ENCODE assay signal across 12 cellular contexts in the genomic region with DNA sequence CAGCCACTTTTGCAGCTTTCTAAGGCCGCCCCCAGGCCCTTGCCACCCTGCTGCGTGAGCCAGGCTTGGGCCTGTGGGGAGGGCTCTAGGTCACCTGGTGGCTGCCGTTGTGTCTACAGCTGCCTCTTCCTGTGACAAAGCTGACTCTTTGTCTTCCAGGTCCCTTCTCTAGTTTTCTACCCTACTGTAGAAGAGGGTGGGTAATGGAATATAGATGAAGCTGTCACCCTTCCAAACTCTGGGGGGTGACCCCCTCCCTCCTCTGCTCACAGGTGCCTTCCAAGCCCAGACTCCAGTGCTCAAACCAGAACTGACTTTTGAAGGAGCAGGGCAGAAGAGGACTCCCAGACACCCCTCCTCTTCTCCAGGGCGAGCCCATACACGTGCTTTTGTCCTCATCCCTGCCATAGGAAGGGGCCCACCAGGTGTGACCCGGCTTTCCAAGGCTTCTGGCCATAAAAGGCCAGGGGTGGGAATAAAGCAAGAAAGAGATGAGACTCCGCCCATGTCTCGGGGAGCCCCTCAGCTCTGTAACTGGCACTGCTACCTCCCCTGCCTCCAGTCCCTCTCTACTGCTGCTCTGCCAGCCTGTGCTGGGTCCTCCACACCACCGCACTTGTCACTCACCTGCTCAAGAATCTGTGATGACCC. TPM values are rescaled to one million over a fixed set of nuclear protein-coding genes. Genes with fewer than 3 reads are reported as not detected.
DNase-seq lines count a peak whose midpoint lies in the region; ATAC-seq, FAIRE-seq and TF ChIP-seq lines count a peak whose summit lies in the region.
"Had no signal": no experiment of that assay in that cellular context is flagged by ENCODE, and none has a peak within 500 bp of the region (broad histone marks: within the 10 kb centered on the region; RNA-seq: fewer than 3 reads in every experiment).

No MANE protein-coding gene starts in this region.

- 47% methylated on average over 9 of the region's 9 CpGs for WGBS in GM12878 (ENCODE audit: insufficient coverage, insufficient replicate concordance, low lambda C conversion rate, missing lambda C conversion rate)

- CTCF ChIA-PET in GM12878 (lab: Yijun Ruan, JAX), result interaction anchor here (0.6 to 1.0 kb wide), 4 partner anchors 9 to 186 kb away, joined by 3 to 4 read pairs (median 3); no protein-coding TSS in a partner anchor

- no peaks in the 10 kb centered on the region; the same call in 2 of the 3 replicates for H3K9me3 ChIP-seq in GM12878 (replicated peaks; ENCODE audit: control insufficient read depth, insufficient read depth, low read length)
- H3K9me3 ChIP-seq in osteoblast (ENCODE audit: low read depth, low read length), result no peaks in the 10 kb centered on the region
- H3K9me3 ChIP-seq in MG63, result no peaks in the 10 kb centered on the region

- H3K36me3 ChIP-seq in GM12878 (ENCODE audit: control insufficient read depth in 2 of 2, insufficient read depth in 2 of 2, low read length in 1 of 2), result no peaks in the 10 kb centered on the region; a peak in 1 of 4 replicates
- peaks cover 10% of the 10 kb centered on the region for H3K36me3 ChIP-seq in osteoblast (ENCODE audit: insufficient read depth, low read length)
- H3K36me3 ChIP-seq in MG63, result peaks cover 20% of the 10 kb centered on the region

- POLR2A ChIA-PET in GM12878 (lab: Charles Lee), result no interaction called here

- DNase-seq in NCI-H748 (lab: John Stamatoyannopoulos, UW; ENCODE audit: unreplicated experiment) (peak; percentile 12), NCI-H748 treated with DMSO at 0.1 percent for 48 hours (lab: John Stamatoyannopoulos, UW) (no peak), NCI-H1105 treated with DMSO at 0.1 percent for 48 hours (lab: John Stamatoyannopoulos, UW) (peak; percentile 62), GM12878 (ENCODE audit: low read depth, low spot score) (no peak), osteoblast (ENCODE audit: insufficient read length, low spot score, missing footprints) (peak; percentile 63), NCI-H128 (lab: John Stamatoyannopoulos, UW; ENCODE audit: unreplicated experiment) (no peak), MG63 (no peak)
- DNase-seq: AML-193, NCI-H524 treated with DMSO at 0.1 percent for 48 hours had no signal

- no peaks in the 10 kb centered on the region for H4K20me1 ChIP-seq in GM12878 (ENCODE audit: control insufficient read depth, insufficient read depth)
- no peaks in the 10 kb centered on the region for H4K20me1 ChIP-seq in osteoblast (ENCODE audit: insufficient read depth, low read length)

- SMC1A ChIA-PET in GM12878 (lab: Charles Lee; ENCODE audit: uncharacterized antibody, unreplicated experiment), result interaction anchor here (1.0 to 1.3 kb wide), 2 partner anchors 54 to 81 kb away, joined by 3 to 5 read pairs; no protein-coding TSS in a partner anchor

- BruUV-seq in GM12878 (replicated peaks; lab: Mats Ljungman, UMichigan), result no TSS peak

- no peak overlapping the region for H3K27ac ChIP-seq in GM12878 (ENCODE audit: control insufficient read depth, insufficient read depth)
- no peak overlapping the region for H3K27ac ChIP-seq in osteoblast (ENCODE audit: low read depth, low read length)

- peak; percentile 74 for ATAC-seq in GM12878
- ATAC-seq in GM19395 (IDR thresholded peaks at IDR 0.05; ENCODE audit: unreplicated experiment), result no peak

- H3K4me1 ChIP-seq in GM12878 (ENCODE audit: control insufficient read depth, insufficient read depth, low read length) (no peaks in the 10 kb centered on the region), osteoblast (ENCODE audit: insufficient read depth, low read length) (no peaks in the 10 kb centered on the region)

- H2AFZ ChIP-seq in GM12878 (ENCODE audit: control insufficient read depth, low read depth, low read length), result no peak overlapping the region
- no peak overlapping the region for H2AFZ ChIP-seq in osteoblast (ENCODE audit: low read length)

- no peak overlapping the region for H3K9ac ChIP-seq in GM12878 (ENCODE audit: control insufficient read depth, insufficient read depth, low read length)

- intact Hi-C loops in GM12878 (cut with micrococcal nuclease; ENCODE audit: unreplicated experiment), result loop anchor here (5.0 kb wide), 1 partner anchor 286 kb away; no protein-coding TSS in a partner anchor

- no peaks in the 10 kb centered on the region for H3K79me2 ChIP-seq in GM12878 (ENCODE audit: control insufficient read depth, insufficient read depth, low read length)
- no peaks in the 10 kb centered on the region for H3K79me2 ChIP-seq in osteoblast (ENCODE audit: insufficient read depth, low read length)

- no peak for TF ChIP-seq EP300 in GM12878 (IDR thresholded peaks at IDR 0.05; ENCODE audit: borderline replicate concordance in 1 of 2, control insufficient read depth in 1 of 2, low read depth in 2 of 2, low read length in 2 of 2)

- no peak for TF ChIP-seq CTCF in GM12878 (IDR thresholded peaks at IDR 0.05 in 2 of 3, conservative IDR thresholded peaks at IDR 0.05 in 1 of 3; ENCODE audit: control insufficient read depth in 2 of 3, extremely low read depth in 1 of 3, insufficient read depth in 1 of 3, low read depth in 3 of 3, low read length in 3 of 3)
- no peak for TF ChIP-seq CTCF in osteoblast (IDR thresholded peaks at IDR 0.05; ENCODE audit: extremely low read depth, low read depth, low read length)

- H3K4me3 ChIP-seq in GM12878 (no peak overlapping the region), osteoblast (ENCODE audit: insufficient read depth, low read length) (no peak overlapping the region), MG63 (no peak overlapping the region)

- H3K27me3 ChIP-seq in GM12878 (replicated peaks in 1 of 2; ENCODE audit: control insufficient read depth in 2 of 2, insufficient read depth in 2 of 2, low read length in 1 of 2), result no peaks in the 10 kb centered on the region
- no peaks in the 10 kb centered on the region for H3K27me3 ChIP-seq in osteoblast (ENCODE audit: insufficient read depth, low read length)
- no peaks in the 10 kb centered on the region for H3K27me3 ChIP-seq in MG63

- in situ Hi-C loops in GM12878 (cut with MboI), result no loop called here

- no peak for TF ChIP-seq RAD21 in GM12878 (IDR thresholded peaks at IDR 0.05; ENCODE audit: insufficient read depth, low read depth, low read length)

- TF ChIP-seq POLR2A in GM12878 (IDR thresholded peaks at IDR 0.05; ENCODE audit: low read depth, low read length), result no peak; the same call in 1 of the 2 replicates

- no peak for FAIRE-seq in GM12878 (lab: Jason Lieb, UNC)
- FAIRE-seq: frontal cortex, urothelium cell line had no signal

- RAD21 ChIA-PET in GM12878 (lab: Charles Lee; ENCODE audit: unreplicated experiment), result interaction anchor here (1.0 kb wide), 1 partner anchor 227 kb away, joined by 3 read pairs; no protein-coding TSS in a partner anchor

- H3K4me2 ChIP-seq in GM12878 (ENCODE audit: control insufficient read depth, insufficient read depth) (no peak overlapping the region), osteoblast (ENCODE audit: insufficient read depth, low read length) (no peak overlapping the region)

TF ChIP-seq in GM12878, 131 proteins besides CTCF, POLR2A, EP300 and RAD21:
- 0 out of 2 replicates have a peak, but pooled peaks have one; percentile 17 for TF ChIP-seq POLR2AphosphoS5 (IDR thresholded peaks at IDR 0.05; ENCODE audit: low read length)
- TF ChIP-seq IRF4 (IDR thresholded peaks at IDR 0.05; ENCODE audit: low read depth, low read length), result no peak
TF ChIP-seq in GM12878: peak in this region for 1.

RNA-seq across cellular contexts. Expression of a gene that starts 17.9 kb away (rescaled TPM):
- 75.7 and 78.9 TPM in 2 replicates for total RNA-seq in GM12878 (2013; cell fraction: nucleolus; rRNA removed)
- total RNA-seq in GM12878 (2014; rRNA removed) (25.8 and 26.6 TPM in 2 replicates), GM12878 (2014; rRNA removed; fragmentation: Illumina TruSeq; extraction: Trizol) (9.6 and 12.4 TPM in 2 replicates), GM12878 (2021) (31.0 and 33.1 TPM in 2 replicates), osteoblast (7.6 and 11.8 TPM in 2 replicates)
- 11.9 TPM for polyA plus RNA-seq in GM12878 (2011; ENCODE audit: low read depth)
- polyA plus RNA-seq in GM12878 (2011; rRNA removed) (13.3 and 21.5 TPM in 2 replicates), GM12878 (2014; fragmentation: Illumina TruSeq; extraction: Trizol) (4.4 and 7.0 TPM in 2 replicates), GM12878 (2014; fragmentation: Nextera tagmentation; extraction: Ambion mirVana) (1 to 10 TPM in 1 of 2 experiments, under 1 TPM in 1; 0.85 to 2.2 TPM), GM12878 (2014; rRNA removed) (24.4 and 25.9 TPM in 2 replicates), GM12878 (2016; fragmentation: Nextera tagmentation; extraction: Ambion mirVana) (10 to 100 TPM; 33.8 to 36.8 TPM)
- polyA plus RNA-seq in GM12878 (2011; cell fraction: cytosol; rRNA removed), result 23.5 and 34.5 TPM in 2 replicates
- 21.3 and 28.2 TPM in 2 replicates for polyA plus RNA-seq in GM12878 (2011; cell fraction: nucleus; rRNA removed)
- polyA plus RNA-seq in GM12878 (2012), result 18.7 and 26.5 TPM in 2 replicates
- 10.0 and 19.3 TPM in 2 replicates for polyA minus RNA-seq in GM12878 (2011; rRNA and poly(A)+ RNA removed)
- polyA minus RNA-seq in GM12878 (2011; cell fraction: cytosol; rRNA and poly(A)+ RNA removed), result 11.2 and 11.4 TPM in 2 replicates
- 3.4 and 5.3 TPM in 2 replicates for polyA minus RNA-seq in GM12878 (2011; cell fraction: nucleus; rRNA and poly(A)+ RNA removed)
- total RNA-seq in MG63 (2014; rRNA removed; shearing (Covaris generic); ENCODE audit: low replicate concordance), result 33.4 and 40.5 TPM in 2 replicates

Comparison
In these comparisons a context has a peak if more than half of its experiments do, and no peak if none do; other contexts are left out.
1. DNase-seq: peak in NCI-H748 (single experiment), NCI-H1105 treated with DMSO at 0.1 percent for 48 hours (single experiment) and osteoblast (single experiment); none in NCI-H748 treated with DMSO at 0.1 percent for 48 hours (single experiment), GM12878 (single experiment), NCI-H128 (single experiment) and MG63 (single experiment).